In genomic region chr3:12556723-12557471, GRCh38 we compare ENCODE assay signal across 8 cellular contexts. TPM values are rescaled to one million over a fixed set of nuclear protein-coding genes. Genes with fewer than 3 reads are reported as not detected.
DNase-seq lines count a peak whose midpoint lies in the region; ATAC-seq and TF ChIP-seq lines count a peak whose summit lies in the region.

A gene with protein sequence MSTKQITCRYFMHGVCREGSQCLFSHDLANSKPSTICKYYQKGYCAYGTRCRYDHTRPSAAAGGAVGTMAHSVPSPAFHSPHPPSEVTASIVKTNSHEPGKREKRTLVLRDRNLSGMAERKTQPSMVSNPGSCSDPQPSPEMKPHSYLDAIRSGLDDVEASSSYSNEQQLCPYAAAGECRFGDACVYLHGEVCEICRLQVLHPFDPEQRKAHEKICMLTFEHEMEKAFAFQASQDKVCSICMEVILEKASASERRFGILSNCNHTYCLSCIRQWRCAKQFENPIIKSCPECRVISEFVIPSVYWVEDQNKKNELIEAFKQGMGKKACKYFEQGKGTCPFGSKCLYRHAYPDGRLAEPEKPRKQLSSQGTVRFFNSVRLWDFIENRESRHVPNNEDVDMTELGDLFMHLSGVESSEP (plus strand): TSS chr3:12557087. CDS start chr3:12557151, 64 bp downstream.

- peaks cover 3% of the 10 kb centered on the region for H3K36me3 Mint-ChIP-seq in activated CD4-positive, alpha-beta T cell treated with anti-CD3 and anti-CD28 coated beads, Interleukin-2, amount 10 ng/mL, durations not matched to agents 24 days and 14 days (ENCODE audit: low read depth)

- peak within 1 kb of the TSS; percentile 70 for H3K4me3 ChIP-seq in colonic mucosa

- ATAC-seq in GM19023 (IDR thresholded peaks at IDR 0.05; ENCODE audit: unreplicated experiment) = peak; percentile 88
- peak; percentile 82 for ATAC-seq in HG03196 (IDR thresholded peaks at IDR 0.05; ENCODE audit: unreplicated experiment)

- peak; percentile 76 to 86 for DNase-seq in AML-193 (lab: John Stamatoyannopoulos, UW)
- peak; percentile 55 for DNase-seq in NCI-H524 treated with DMSO at 0.1 percent for 48 hours (lab: John Stamatoyannopoulos, UW)
- DNase-seq in activated CD4-positive, alpha-beta T cell treated with anti-CD3 and anti-CD28 coated beads, Interleukin-2, amount 10 ng/mL, durations not matched to agents 24 days and 14 days = peak; percentile 96
- DNase-seq in colonic mucosa = peak; percentile 91
- peak; percentile 95 for DNase-seq in left kidney (ENCODE audit: low read depth, low spot score)
- DNase-seq in stimulated activated CD4-positive, alpha-beta T cell treated with anti-CD3 and anti-CD28 coated beads, Interleukin-2, amount 100 ng/mL, for 24 hours = peak; percentile 86 to 87

- H3K4me1 Mint-ChIP-seq in activated CD4-positive, alpha-beta T cell treated with anti-CD3 and anti-CD28 coated beads, Interleukin-2, amount 10 ng/mL, durations not matched to agents 24 days and 14 days = peaks cover 44% of the 10 kb centered on the region

- H3K4me1 ChIP-seq in colonic mucosa = peaks cover 7% of the 10 kb centered on the region

- no peaks in the 10 kb centered on the region for H3K36me3 ChIP-seq in colonic mucosa

- no peaks in the 10 kb centered on the region for H3K9me3 ChIP-seq in colonic mucosa

- peak within 1 kb of the TSS; percentile 91 for H3K27ac Mint-ChIP-seq in activated CD4-positive, alpha-beta T cell treated with anti-CD3 and anti-CD28 coated beads, Interleukin-2, amount 10 ng/mL, durations not matched to agents 24 days and 14 days

- no peaks in the 10 kb centered on the region for H3K9me3 Mint-ChIP-seq in activated CD4-positive, alpha-beta T cell treated with anti-CD3 and anti-CD28 coated beads, Interleukin-2, amount 10 ng/mL, durations not matched to agents 24 days and 14 days

- H3K27me3 ChIP-seq in colonic mucosa = peaks cover 3% of the 10 kb centered on the region

- peak within 1 kb of the TSS; percentile 98 for H3K4me3 Mint-ChIP-seq in activated CD4-positive, alpha-beta T cell treated with anti-CD3 and anti-CD28 coated beads, Interleukin-2, amount 10 ng/mL, durations not matched to agents 24 days and 14 days

- no peak for TF ChIP-seq CTCF in colonic mucosa (IDR thresholded peaks at IDR 0.05)

- H3K27me3 Mint-ChIP-seq in activated CD4-positive, alpha-beta T cell treated with anti-CD3 and anti-CD28 coated beads, Interleukin-2, amount 10 ng/mL, durations not matched to agents 24 days and 14 days = peaks cover 25% of the 10 kb centered on the region

- peak within 1 kb of the TSS; percentile 94 for H3K27ac ChIP-seq in colonic mucosa

- intact Hi-C loops in activated CD4-positive, alpha-beta T cell treated with anti-CD3 and anti-CD28 coated beads, Interleukin-2, amount 10 ng/mL, durations not matched to agents 24 days and 14 days (cut with micrococcal nuclease) = loop anchor here (1.0 to 2.0 kb wide), 4 partner anchors 73 to 710 kb away; partner anchors contain the start of genes RAF1, RPL32, TAMM41 and TSEN2
- intact Hi-C loops in colonic mucosa (cut with DNase I) = no loop called here

- peak within 1 kb of the TSS; percentile 90 to 93 for H3K9ac ChIP-seq in colonic mucosa (ENCODE audit: low read depth in 2 of 2, low read length in 2 of 2)

RNA-seq across cellular contexts. Expression of the gene that starts here (rescaled TPM):
- total RNA-seq in activated CD4-positive, alpha-beta T cell treated with anti-CD3 and anti-CD28 coated beads, Interleukin-2, amount 10 ng/mL, durations not matched to agents 24 days and 14 days = 23.2 and 28.2 TPM in 2 replicates
- total RNA-seq in colonic mucosa = 10 to 100 TPM; 20.9 to 21.2 TPM

Comparison
In these comparisons a context has a peak if more than half of its experiments do, and no peak if none do; other contexts are left out.
1. Peak in every context shown above with its lines: DNase-seq, ATAC-seq, H3K4me3 ChIP-seq and H3K27ac ChIP-seq.